In the genomic region with DNA sequence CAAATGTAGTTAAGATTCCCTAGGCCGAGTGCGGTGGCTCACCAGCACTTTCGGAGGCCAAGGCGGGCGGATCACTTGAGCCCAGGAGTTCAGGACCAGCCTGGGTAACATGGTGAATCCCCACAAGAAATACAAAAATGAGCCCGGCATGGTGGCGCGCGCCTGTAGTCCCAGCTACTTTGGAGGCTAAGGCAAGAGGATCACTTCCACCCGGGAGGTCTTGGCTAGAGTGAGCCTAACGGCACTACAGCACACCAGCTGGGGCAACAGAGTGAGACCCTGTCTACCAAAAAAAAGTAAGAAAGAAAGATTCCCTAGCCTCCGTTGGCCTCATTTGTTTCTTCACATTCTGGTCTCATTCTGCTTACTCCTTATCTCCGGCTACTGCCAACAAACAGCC, we compare ENCODE assay signal across 11 cellular contexts. TPM values are rescaled to one million over a fixed set of nuclear protein-coding genes. Genes with fewer than 3 reads are reported as not detected.
A peak's percentile ranks its signal among the peaks of the same experiment; 100 is the strongest.
DNase-seq lines count a peak whose midpoint lies in the region; ATAC-seq, FAIRE-seq and TF ChIP-seq lines count a peak whose summit lies in the region.
"Had no signal": no experiment of that assay in that cellular context is flagged by ENCODE, and none has a peak within 500 bp of the region (broad histone marks: within the 10 kb centered on the region; RNA-seq: fewer than 3 reads in every experiment).

No MANE protein-coding gene starts in this region.

- no peak for FAIRE-seq in GM12878 (lab: Jason Lieb, UNC)
- FAIRE-seq: bronchial epithelial cell had no signal

- no peak for DNase-seq in GM12878 (ENCODE audit: low read depth, low spot score)
- no peak for DNase-seq in mesothelial cell of epicardium (ENCODE audit: low spot score in 2 of 2, unreplicated experiment in 2 of 2)
- DNase-seq in cerebellum (ENCODE audit: low spot score) = no peak
- no peak for DNase-seq in AG08395 (ENCODE audit: low spot score)
- DNase-seq in DMS114 treated with DMSO at 0.1 percent for 48 hours (lab: John Stamatoyannopoulos, UW; ENCODE audit: unreplicated experiment) = no peak
- DNase-seq: GF-D8, left colon had no signal

- intact Hi-C loops in GM12878 (cut with micrococcal nuclease; ENCODE audit: unreplicated experiment) = loop anchor here (5.0 kb wide), 1 partner anchor 146 kb away; the partner anchor contains the start of gene TASP1

- no TSS peak for BruUV-seq in GM12878 (replicated peaks; lab: Mats Ljungman, UMichigan)

- peak overlapping the region; percentile 71 to 98 (median 90) for H3K4me2 ChIP-seq in BLaER1 treated with 17β-estradiol and CSF1 and Interleukin-3, amounts not matched to agents 10 nM and 100 nM
- peak overlapping the region; percentile 85 for H3K4me2 ChIP-seq in GM12878 (ENCODE audit: control insufficient read depth, insufficient read depth)

- H3K27me3 ChIP-seq in BLaER1 treated with 17β-estradiol and CSF1 and Interleukin-3, amounts not matched to agents 10 nM and 100 nM = no peaks in the 10 kb centered on the region
- no peaks in the 10 kb centered on the region for H3K27me3 ChIP-seq in HUES64 (ENCODE audit: insufficient read depth, low read length)
- no peaks in the 10 kb centered on the region for H3K27me3 ChIP-seq in GM12878 (replicated peaks in 1 of 2; ENCODE audit: control insufficient read depth in 2 of 2, insufficient read depth in 2 of 2, low read length in 1 of 2)

- CTCF ChIA-PET in GM12878 (lab: Yijun Ruan, JAX) = interaction anchor here (0.8 to 3.4 kb wide), 5 partner anchors 11 to 459 kb away, joined by 3 to 30 read pairs (median 3); no protein-coding TSS in a partner anchor

- peaks cover 13% of the 10 kb centered on the region for H3K36me3 Mint-ChIP-seq in mesothelial cell of epicardium

- no peaks in the 10 kb centered on the region for H3K9me3 ChIP-seq in BLaER1 treated with 17β-estradiol and CSF1 and Interleukin-3, amounts not matched to agents 10 nM and 100 nM (replicated peaks in 1 of 11)
- no peaks in the 10 kb centered on the region for H3K9me3 ChIP-seq in HUES64 (ENCODE audit: insufficient read depth, low read depth, low read length)
- no peaks in the 10 kb centered on the region for H3K9me3 ChIP-seq in GM12878 (replicated peaks; ENCODE audit: control insufficient read depth, insufficient read depth, low read length)

- POLR2A ChIA-PET in GM12878 (lab: Charles Lee) = interaction anchor here (0.6 to 1.4 kb wide), 2 partner anchors 11 to 172 kb away, joined by 3 to 4 read pairs; no protein-coding TSS in a partner anchor

- peaks cover 38 to 64% (median 54%) of the 10 kb centered on the region in 10 experiments for H3K4me1 ChIP-seq in BLaER1 treated with 17β-estradiol and CSF1 and Interleukin-3, amounts not matched to agents 10 nM and 100 nM
- H3K4me1 ChIP-seq in HUES64 (ENCODE audit: insufficient read depth, low read length) = peaks cover 13% of the 10 kb centered on the region; the same call in 1 of the 2 replicates
- peaks cover 5% of the 10 kb centered on the region for H3K4me1 ChIP-seq in GM12878 (ENCODE audit: control insufficient read depth, insufficient read depth, low read length)

- no peak overlapping the region for H3K27ac Mint-ChIP-seq in mesothelial cell of epicardium

- peak overlapping the region; percentile 76 to 96 (median 85) for H3K4me3 ChIP-seq in BLaER1 treated with 17β-estradiol and CSF1 and Interleukin-3, amounts not matched to agents 10 nM and 100 nM
- H3K4me3 ChIP-seq in HUES64 (ENCODE audit: low read length) (peak overlapping the region; percentile 88), GM12878 (peak overlapping the region; percentile 99)

- TF ChIP-seq EP300 in GM12878 (IDR thresholded peaks at IDR 0.05; ENCODE audit: borderline replicate concordance in 1 of 2, control insufficient read depth in 1 of 2, low read depth in 2 of 2, low read length in 2 of 2) = no peak

- H3K9ac ChIP-seq in BLaER1 treated with 17β-estradiol and CSF1 and Interleukin-3, amounts not matched to agents 10 nM and 100 nM = peak overlapping the region; percentile 82 to 94 (median 92)
- peak overlapping the region; percentile 86 for H3K9ac ChIP-seq in HUES64 (ENCODE audit: low read depth, low read length)
- no peak overlapping the region for H3K9ac ChIP-seq in GM12878 (ENCODE audit: control insufficient read depth, insufficient read depth, low read length)

- peak overlapping the region; percentile 94 for H3K4me3 Mint-ChIP-seq in mesothelial cell of epicardium

- no peaks in the 10 kb centered on the region for H3K9me3 Mint-ChIP-seq in mesothelial cell of epicardium

- TF ChIP-seq CTCF in GM12878 (IDR thresholded peaks at IDR 0.05 in 2 of 3, conservative IDR thresholded peaks at IDR 0.05 in 1 of 3; ENCODE audit: control insufficient read depth in 2 of 3, extremely low read depth in 1 of 3, insufficient read depth in 1 of 3, low read depth in 3 of 3, low read length in 3 of 3) (no peak), mesothelial cell of epicardium (IDR thresholded peaks at IDR 0.05; ENCODE audit: unreplicated experiment) (no peak)

- no peak for TF ChIP-seq RAD21 in GM12878 (IDR thresholded peaks at IDR 0.05; ENCODE audit: insufficient read depth, low read depth, low read length)

- TF ChIP-seq POLR2A in GM12878 (IDR thresholded peaks at IDR 0.05; ENCODE audit: low read depth, low read length) = no peak

- ATAC-seq in GM12878 (no peak), GM18861 (IDR thresholded peaks at IDR 0.05; ENCODE audit: unreplicated experiment) (no peak)
- ATAC-seq: left colon had no signal

- peaks cover 31 to 66% (median 48%) of the 10 kb centered on the region in 11 experiments for H3K36me3 ChIP-seq in BLaER1 treated with 17β-estradiol and CSF1 and Interleukin-3, amounts not matched to agents 10 nM and 100 nM
- H3K36me3 ChIP-seq in HUES64 (ENCODE audit: insufficient read depth, low read length) (peaks cover 68% of the 10 kb centered on the region), GM12878 (ENCODE audit: control insufficient read depth in 2 of 2, insufficient read depth in 2 of 2, low read length in 1 of 2) (0 out of 4 replicates have a peak, but pooled peaks cover 0 to 2% of the 10 kb centered on the region in 2 experiments)

- in situ Hi-C loops in GM12878 (cut with MboI) = loop anchor here (25.0 kb wide), 1 partner anchor 321 kb away; no protein-coding TSS in a partner anchor

- peaks cover 9 to 58% (median 26%) of the 10 kb centered on the region in 11 experiments; a peak in 17 of 22 replicates for H4K20me1 ChIP-seq in BLaER1 treated with 17β-estradiol and CSF1 and Interleukin-3, amounts not matched to agents 10 nM and 100 nM
- no peaks in the 10 kb centered on the region for H4K20me1 ChIP-seq in GM12878 (ENCODE audit: control insufficient read depth, insufficient read depth)

- RAD21 ChIA-PET in GM12878 (lab: Charles Lee; ENCODE audit: unreplicated experiment) = interaction anchor here (2.8 kb wide), 1 partner anchor 11 kb away, joined by 20 read pairs; no protein-coding TSS in a partner anchor

- peaks cover 33% of the 10 kb centered on the region for H3K4me1 Mint-ChIP-seq in mesothelial cell of epicardium

- SMC1A ChIA-PET in GM12878 (lab: Charles Lee; ENCODE audit: uncharacterized antibody, unreplicated experiment) = interaction anchor here (1.7 to 1.9 kb wide), 2 partner anchors 11 to 15 kb away, joined by 3 to 14 read pairs; no protein-coding TSS in a partner anchor

- WGBS in HUES64 = 90% methylated on average over 13 of the region's 13 CpGs
- WGBS in GM12878 (ENCODE audit: insufficient coverage, insufficient replicate concordance, low lambda C conversion rate, missing lambda C conversion rate) = 98% methylated on average over 13 of the region's 13 CpGs

- no peaks in the 10 kb centered on the region for H3K27me3 Mint-ChIP-seq in mesothelial cell of epicardium (ENCODE audit: low read depth)

- H3K27ac ChIP-seq in BLaER1 treated with 17β-estradiol and CSF1 and Interleukin-3, amounts not matched to agents 10 nM and 100 nM = peak overlapping the region in 8 of 11 experiments; percentile 79 to 91 (median 89); a peak in 16 of 22 replicates
- no peak overlapping the region for H3K27ac ChIP-seq in HUES64 (ENCODE audit: low read depth, low read length)
- no peak overlapping the region for H3K27ac ChIP-seq in GM12878 (ENCODE audit: control insufficient read depth, insufficient read depth)

- no peak overlapping the region for H2AFZ ChIP-seq in GM12878 (ENCODE audit: control insufficient read depth, low read depth, low read length)

- H3K79me2 ChIP-seq in GM12878 (ENCODE audit: control insufficient read depth, insufficient read depth, low read length) = peaks cover 47% of the 10 kb centered on the region

RNA-seq across cellular contexts. Expression of gene ESF1, which starts 1.2 kb away (rescaled TPM):
- 23.8 TPM for polyA plus RNA-seq in HUES64 (2013, experiment 1 of 2)
- polyA plus RNA-seq in HUES64 (2013, experiment 2 of 2) = 26.5 TPM
- 35.3 and 35.5 TPM in 2 replicates for total RNA-seq in GM12878 (2013; cell fraction: nucleolus; rRNA removed)
- total RNA-seq in GM12878 (2014; rRNA removed) (9.2 and 15.0 TPM in 2 replicates), GM12878 (2014; rRNA removed; fragmentation: Illumina TruSeq; extraction: Trizol) (32.9 and 36.3 TPM in 2 replicates), GM12878 (2021) (19.1 and 20.2 TPM in 2 replicates), mesothelial cell of epicardium (17.2 to 18.5 TPM (median 17.4 TPM) in 3 replicates), cerebellum (16.8 TPM)
- 9.6 TPM for polyA plus RNA-seq in GM12878 (2011; ENCODE audit: low read depth)
- polyA plus RNA-seq in GM12878 (2011; rRNA removed) (9.4 and 18.3 TPM in 2 replicates), GM12878 (2014; fragmentation: Illumina TruSeq; extraction: Trizol) (36.2 and 46.3 TPM in 2 replicates), GM12878 (2014; fragmentation: Nextera tagmentation; extraction: Ambion mirVana) (10 to 100 TPM; 20.2 to 27.6 TPM), GM12878 (2014; rRNA removed) (11.5 and 16.5 TPM in 2 replicates), GM12878 (2016; fragmentation: Nextera tagmentation; extraction: Ambion mirVana) (10 to 100 TPM; 11.0 to 14.1 TPM)
- 1.0 and 1.6 TPM in 2 replicates for polyA plus RNA-seq in GM12878 (2011; cell fraction: cytosol; rRNA removed)
- 2.6 and 6.4 TPM in 2 replicates for polyA plus RNA-seq in GM12878 (2011; cell fraction: nucleus; rRNA removed)
- 15.6 and 17.3 TPM in 2 replicates for polyA plus RNA-seq in GM12878 (2012)
- polyA minus RNA-seq in GM12878 (2011; rRNA and poly(A)+ RNA removed) = 2.0 and 2.2 TPM in 2 replicates
- 4.3 and 4.4 TPM in 2 replicates for polyA minus RNA-seq in GM12878 (2011; cell fraction: cytosol; rRNA and poly(A)+ RNA removed)
- 2.7 and 7.0 TPM in 2 replicates for polyA minus RNA-seq in GM12878 (2011; cell fraction: nucleus; rRNA and poly(A)+ RNA removed)

RNA-seq across cellular contexts. Expression of gene NDUFAF5, which starts 1.3 kb away (rescaled TPM):
- 26.2 TPM for polyA plus RNA-seq in HUES64 (2013, experiment 1 of 2)
- polyA plus RNA-seq in HUES64 (2013, experiment 2 of 2) = 25.4 TPM
- 61.2 and 61.3 TPM in 2 replicates for total RNA-seq in GM12878 (2013; cell fraction: nucleolus; rRNA removed)
- total RNA-seq in GM12878 (2014; rRNA removed) (15.6 and 19.8 TPM in 2 replicates), GM12878 (2014; rRNA removed; fragmentation: Illumina TruSeq; extraction: Trizol) (24.8 and 25.2 TPM in 2 replicates), GM12878 (2021) (27.2 and 36.9 TPM in 2 replicates), mesothelial cell of epicardium (38.9 to 40.7 TPM (median 40.4 TPM) in 3 replicates), cerebellum (39.2 TPM)
- polyA plus RNA-seq in GM12878 (2011; ENCODE audit: low read depth) = 19.1 TPM
- polyA plus RNA-seq in GM12878 (2011; rRNA removed) (28.5 and 41.9 TPM in 2 replicates), GM12878 (2014; fragmentation: Illumina TruSeq; extraction: Trizol) (23.9 and 38.5 TPM in 2 replicates), GM12878 (2014; fragmentation: Nextera tagmentation; extraction: Ambion mirVana) (10 to 100 TPM; 24.7 to 27.5 TPM), GM12878 (2014; rRNA removed) (19.0 and 28.8 TPM in 2 replicates), GM12878 (2016; fragmentation: Nextera tagmentation; extraction: Ambion mirVana) (10 to 100 TPM; 30.6 to 33.1 TPM)
- 8.9 and 11.0 TPM in 2 replicates for polyA plus RNA-seq in GM12878 (2011; cell fraction: cytosol; rRNA removed)
- 25.4 and 31.0 TPM in 2 replicates for polyA plus RNA-seq in GM12878 (2011; cell fraction: nucleus; rRNA removed)
- 15.2 and 20.9 TPM in 2 replicates for polyA plus RNA-seq in GM12878 (2012)
- polyA minus RNA-seq in GM12878 (2011; rRNA and poly(A)+ RNA removed) = 9.8 and 15.4 TPM in 2 replicates
- 3.0 and 3.1 TPM in 2 replicates for polyA minus RNA-seq in GM12878 (2011; cell fraction: cytosol; rRNA and poly(A)+ RNA removed)
- polyA minus RNA-seq in GM12878 (2011; cell fraction: nucleus; rRNA and poly(A)+ RNA removed) = 15.2 and 21.0 TPM in 2 replicates

Comparison
In these comparisons a context has a peak if more than half of its experiments do, and no peak if none do; other contexts are left out.
1. H3K27ac ChIP-seq: peak in BLaER1 treated with 17β-estradiol and CSF1 and Interleukin-3, amounts not matched to agents 10 nM and 100 nM (8 of 11); none in HUES64 (single experiment) and GM12878 (single experiment).
2. Peak in every context shown above with its lines, with median percentiles within 50 percentile points of each other: H3K4me3 ChIP-seq.